ENCODE assay signal across 1 cellular context in genomic region chr22:41091139-41092022, GRCh38.
TF ChIP-seq lines count a peak whose summit lies in the region.

No MANE protein-coding gene starts in this region.

TF ChIP-seq in HepG2, 621 proteins besides CTCF, POLR2A, EP300 and RAD21 (continued from another document and continues in another):
- TF ChIP-seq PRDM15 (CRISPR knock-in tag; IDR thresholded peaks at IDR 0.05) (0 out of 2 replicates have a peak, but pooled peaks have one; percentile 1), ZNF841 (CRISPR knock-in tag; IDR thresholded peaks at IDR 0.05; ENCODE audit: borderline replicate concordance) (no peak), PTBP1 (IDR thresholded peaks at IDR 0.05; ENCODE audit: low read depth, low read length, poor library complexity, severe bottlenecking) (no peak), MTF1 (CRISPR knock-in tag; IDR thresholded peaks at IDR 0.05) (no peak), STAG1 (CRISPR knock-in tag; IDR thresholded peaks at IDR 0.05) (peak; percentile 10; the same call in 1 of the 2 replicates), SRSF9 (IDR thresholded peaks at IDR 0.05; ENCODE audit: borderline replicate concordance, insufficient read depth, low read depth, low read length, poor library complexity, severe bottlenecking) (no peak), TFDP1 (CRISPR knock-in tag; IDR thresholded peaks at IDR 0.05; ENCODE audit: borderline replicate concordance) (no peak), GPN1 (CRISPR knock-in tag; IDR thresholded peaks at IDR 0.05; ENCODE audit: borderline replicate concordance) (no peak), RBFOX2 (IDR thresholded peaks at IDR 0.05; ENCODE audit: low read depth, low read length) (peak; percentile 79), ZNF619 (CRISPR knock-in tag; IDR thresholded peaks at IDR 0.05) (no peak), ZKSCAN5 (CRISPR knock-in tag; IDR thresholded peaks at IDR 0.05) (no peak), ZNF569 (CRISPR knock-in tag; IDR thresholded peaks at IDR 0.05; ENCODE audit: borderline replicate concordance) (no peak), RAD51 (IDR thresholded peaks at IDR 0.05; ENCODE audit: borderline replicate concordance) (no peak), IRF9 (CRISPR knock-in tag; IDR thresholded peaks at IDR 0.05; ENCODE audit: borderline replicate concordance) (peak; percentile 39; the same call in 1 of the 2 replicates), NR1H2 (CRISPR knock-in tag; IDR thresholded peaks at IDR 0.05; ENCODE audit: borderline replicate concordance, low read depth) (no peak; the same call in 1 of the 2 replicates), MXI1 (IDR thresholded peaks at IDR 0.05; ENCODE audit: borderline replicate concordance, low read depth, low read length) (peak; percentile 17; the same call in 1 of the 3 replicates), ZNF17 (CRISPR knock-in tag; IDR thresholded peaks at IDR 0.05) (no peak), GMEB1 (CRISPR knock-in tag; IDR thresholded peaks at IDR 0.05; ENCODE audit: borderline replicate concordance) (peak; percentile 74), ELF3 (CRISPR knock-in tag; IDR thresholded peaks at IDR 0.05) (no peak), ZBED4 (CRISPR knock-in tag; IDR thresholded peaks at IDR 0.05; ENCODE audit: borderline replicate concordance) (0 out of 2 replicates have a peak, but pooled peaks have one; percentile 50), PAWR (CRISPR knock-in tag; IDR thresholded peaks at IDR 0.05; ENCODE audit: borderline replicate concordance) (no peak), EEA1 (CRISPR knock-in tag; IDR thresholded peaks at IDR 0.05; ENCODE audit: borderline replicate concordance) (no peak), ZBTB42 (CRISPR knock-in tag; IDR thresholded peaks at IDR 0.05) (no peak), DPF2 (CRISPR knock-in tag; IDR thresholded peaks at IDR 0.05; ENCODE audit: borderline replicate concordance, low read depth) (no peak), PREB (CRISPR knock-in tag; IDR thresholded peaks at IDR 0.05) (no peak), IKZF5 (CRISPR knock-in tag; IDR thresholded peaks at IDR 0.05) (peak; percentile 46; the same call in 1 of the 2 replicates), JUND (CRISPR knock-in tag; IDR thresholded peaks at IDR 0.05) (no peak), HMG20B (CRISPR knock-in tag; conservative IDR thresholded peaks at IDR 0.05) (no peak)
- TF ChIP-seq, protein P1, sequence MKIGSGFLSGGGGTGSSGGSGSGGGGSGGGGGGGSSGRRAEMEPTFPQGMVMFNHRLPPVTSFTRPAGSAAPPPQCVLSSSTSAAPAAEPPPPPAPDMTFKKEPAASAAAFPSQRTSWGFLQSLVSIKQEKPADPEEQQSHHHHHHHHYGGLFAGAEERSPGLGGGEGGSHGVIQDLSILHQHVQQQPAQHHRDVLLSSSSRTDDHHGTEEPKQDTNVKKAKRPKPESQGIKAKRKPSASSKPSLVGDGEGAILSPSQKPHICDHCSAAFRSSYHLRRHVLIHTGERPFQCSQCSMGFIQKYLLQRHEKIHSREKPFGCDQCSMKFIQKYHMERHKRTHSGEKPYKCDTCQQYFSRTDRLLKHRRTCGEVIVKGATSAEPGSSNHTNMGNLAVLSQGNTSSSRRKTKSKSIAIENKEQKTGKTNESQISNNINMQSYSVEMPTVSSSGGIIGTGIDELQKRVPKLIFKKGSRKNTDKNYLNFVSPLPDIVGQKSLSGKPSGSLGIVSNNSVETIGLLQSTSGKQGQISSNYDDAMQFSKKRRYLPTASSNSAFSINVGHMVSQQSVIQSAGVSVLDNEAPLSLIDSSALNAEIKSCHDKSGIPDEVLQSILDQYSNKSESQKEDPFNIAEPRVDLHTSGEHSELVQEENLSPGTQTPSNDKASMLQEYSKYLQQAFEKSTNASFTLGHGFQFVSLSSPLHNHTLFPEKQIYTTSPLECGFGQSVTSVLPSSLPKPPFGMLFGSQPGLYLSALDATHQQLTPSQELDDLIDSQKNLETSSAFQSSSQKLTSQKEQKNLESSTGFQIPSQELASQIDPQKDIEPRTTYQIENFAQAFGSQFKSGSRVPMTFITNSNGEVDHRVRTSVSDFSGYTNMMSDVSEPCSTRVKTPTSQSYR (CRISPR knock-in tag; IDR thresholded peaks at IDR 0.05; ENCODE audit: borderline replicate concordance): peak; percentile 86
- TF ChIP-seq, protein P2, sequence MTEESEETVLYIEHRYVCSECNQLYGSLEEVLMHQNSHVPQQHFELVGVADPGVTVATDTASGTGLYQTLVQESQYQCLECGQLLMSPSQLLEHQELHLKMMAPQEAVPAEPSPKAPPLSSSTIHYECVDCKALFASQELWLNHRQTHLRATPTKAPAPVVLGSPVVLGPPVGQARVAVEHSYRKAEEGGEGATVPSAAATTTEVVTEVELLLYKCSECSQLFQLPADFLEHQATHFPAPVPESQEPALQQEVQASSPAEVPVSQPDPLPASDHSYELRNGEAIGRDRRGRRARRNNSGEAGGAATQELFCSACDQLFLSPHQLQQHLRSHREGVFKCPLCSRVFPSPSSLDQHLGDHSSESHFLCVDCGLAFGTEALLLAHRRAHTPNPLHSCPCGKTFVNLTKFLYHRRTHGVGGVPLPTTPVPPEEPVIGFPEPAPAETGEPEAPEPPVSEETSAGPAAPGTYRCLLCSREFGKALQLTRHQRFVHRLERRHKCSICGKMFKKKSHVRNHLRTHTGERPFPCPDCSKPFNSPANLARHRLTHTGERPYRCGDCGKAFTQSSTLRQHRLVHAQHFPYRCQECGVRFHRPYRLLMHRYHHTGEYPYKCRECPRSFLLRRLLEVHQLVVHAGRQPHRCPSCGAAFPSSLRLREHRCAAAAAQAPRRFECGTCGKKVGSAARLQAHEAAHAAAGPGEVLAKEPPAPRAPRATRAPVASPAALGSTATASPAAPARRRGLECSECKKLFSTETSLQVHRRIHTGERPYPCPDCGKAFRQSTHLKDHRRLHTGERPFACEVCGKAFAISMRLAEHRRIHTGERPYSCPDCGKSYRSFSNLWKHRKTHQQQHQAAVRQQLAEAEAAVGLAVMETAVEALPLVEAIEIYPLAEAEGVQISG (CRISPR knock-in tag; IDR thresholded peaks at IDR 0.05): peak; percentile 39; the same call in 1 of the 2 replicates
